ENCODE assay signal across 1 cellular context in the genomic region with DNA sequence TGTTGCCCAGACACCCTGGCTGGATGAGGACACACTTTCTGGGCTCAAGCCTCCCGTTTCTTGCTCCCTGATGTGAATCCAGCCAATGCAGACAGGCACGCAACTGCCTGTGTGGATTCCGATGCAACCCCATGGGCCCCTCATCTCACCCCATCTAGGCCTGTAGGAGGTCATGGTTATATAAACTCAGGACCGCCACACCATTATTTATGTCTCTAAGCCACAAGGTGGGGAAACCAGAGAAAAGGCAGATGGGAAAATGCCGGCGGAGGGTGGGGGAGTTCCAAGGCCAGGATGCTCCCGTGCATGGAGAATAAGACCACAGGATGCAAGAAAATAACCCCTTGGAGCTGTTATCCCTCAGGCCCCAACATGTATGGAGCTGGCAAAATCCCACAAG.
TF ChIP-seq lines count a peak whose summit lies in the region.

No MANE protein-coding gene starts in this region.

TF ChIP-seq in IMR-90, 13 proteins besides CTCF, POLR2A, EP300 and RAD21:
- no peak for TF ChIP-seq FOS (IDR thresholded peaks at IDR 0.05; ENCODE audit: low read depth, low read length)
- no peak for TF ChIP-seq BHLHE40 (IDR thresholded peaks at IDR 0.05; ENCODE audit: low read depth, low read length)
